ENCODE assay signal across 1 cellular context in genomic region chr12:11023387-11023786, GRCh38.
TF ChIP-seq lines count a peak whose summit lies in the region.

No MANE protein-coding gene starts in this region.

TF ChIP-seq in HepG2, 621 proteins besides CTCF, POLR2A, EP300 and RAD21 (continued from another document and continues in another):
- TF ChIP-seq HMGXB3 (CRISPR knock-in tag; IDR thresholded peaks at IDR 0.05; ENCODE audit: borderline replicate concordance) = no peak
- no peak for TF ChIP-seq CC2D1A (CRISPR knock-in tag; IDR thresholded peaks at IDR 0.05)
- TF ChIP-seq HNRNPL (IDR thresholded peaks at IDR 0.05; ENCODE audit: low read depth, low read length) = no peak
- TF ChIP-seq POGZ (CRISPR knock-in tag; IDR thresholded peaks at IDR 0.05) = peak; percentile 90
- TF ChIP-seq ZNF326 (CRISPR knock-in tag; IDR thresholded peaks at IDR 0.05; ENCODE audit: borderline replicate concordance) = no peak
- TF ChIP-seq, protein P1, sequence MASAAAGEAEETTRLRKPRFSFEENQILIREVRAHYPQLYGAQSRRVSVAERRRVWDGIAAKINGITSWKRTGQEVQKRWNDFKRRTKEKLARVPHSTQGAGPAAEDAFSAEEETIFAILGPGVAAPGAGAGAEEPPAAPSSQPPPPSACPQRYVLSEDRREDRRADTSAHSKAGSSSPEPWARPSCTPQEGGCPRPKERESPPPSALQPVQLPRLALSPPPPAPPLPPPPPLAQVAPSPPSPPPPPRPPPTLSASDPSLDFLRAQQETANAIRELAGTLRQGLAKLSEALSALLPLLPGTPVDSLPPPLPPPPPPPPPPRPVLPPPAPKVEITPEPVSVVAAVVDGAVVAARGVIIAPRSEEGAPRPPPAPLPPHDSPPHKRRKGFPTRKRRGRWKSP (CRISPR knock-in tag; IDR thresholded peaks at IDR 0.05) = no peak
- TF ChIP-seq, protein P2, sequence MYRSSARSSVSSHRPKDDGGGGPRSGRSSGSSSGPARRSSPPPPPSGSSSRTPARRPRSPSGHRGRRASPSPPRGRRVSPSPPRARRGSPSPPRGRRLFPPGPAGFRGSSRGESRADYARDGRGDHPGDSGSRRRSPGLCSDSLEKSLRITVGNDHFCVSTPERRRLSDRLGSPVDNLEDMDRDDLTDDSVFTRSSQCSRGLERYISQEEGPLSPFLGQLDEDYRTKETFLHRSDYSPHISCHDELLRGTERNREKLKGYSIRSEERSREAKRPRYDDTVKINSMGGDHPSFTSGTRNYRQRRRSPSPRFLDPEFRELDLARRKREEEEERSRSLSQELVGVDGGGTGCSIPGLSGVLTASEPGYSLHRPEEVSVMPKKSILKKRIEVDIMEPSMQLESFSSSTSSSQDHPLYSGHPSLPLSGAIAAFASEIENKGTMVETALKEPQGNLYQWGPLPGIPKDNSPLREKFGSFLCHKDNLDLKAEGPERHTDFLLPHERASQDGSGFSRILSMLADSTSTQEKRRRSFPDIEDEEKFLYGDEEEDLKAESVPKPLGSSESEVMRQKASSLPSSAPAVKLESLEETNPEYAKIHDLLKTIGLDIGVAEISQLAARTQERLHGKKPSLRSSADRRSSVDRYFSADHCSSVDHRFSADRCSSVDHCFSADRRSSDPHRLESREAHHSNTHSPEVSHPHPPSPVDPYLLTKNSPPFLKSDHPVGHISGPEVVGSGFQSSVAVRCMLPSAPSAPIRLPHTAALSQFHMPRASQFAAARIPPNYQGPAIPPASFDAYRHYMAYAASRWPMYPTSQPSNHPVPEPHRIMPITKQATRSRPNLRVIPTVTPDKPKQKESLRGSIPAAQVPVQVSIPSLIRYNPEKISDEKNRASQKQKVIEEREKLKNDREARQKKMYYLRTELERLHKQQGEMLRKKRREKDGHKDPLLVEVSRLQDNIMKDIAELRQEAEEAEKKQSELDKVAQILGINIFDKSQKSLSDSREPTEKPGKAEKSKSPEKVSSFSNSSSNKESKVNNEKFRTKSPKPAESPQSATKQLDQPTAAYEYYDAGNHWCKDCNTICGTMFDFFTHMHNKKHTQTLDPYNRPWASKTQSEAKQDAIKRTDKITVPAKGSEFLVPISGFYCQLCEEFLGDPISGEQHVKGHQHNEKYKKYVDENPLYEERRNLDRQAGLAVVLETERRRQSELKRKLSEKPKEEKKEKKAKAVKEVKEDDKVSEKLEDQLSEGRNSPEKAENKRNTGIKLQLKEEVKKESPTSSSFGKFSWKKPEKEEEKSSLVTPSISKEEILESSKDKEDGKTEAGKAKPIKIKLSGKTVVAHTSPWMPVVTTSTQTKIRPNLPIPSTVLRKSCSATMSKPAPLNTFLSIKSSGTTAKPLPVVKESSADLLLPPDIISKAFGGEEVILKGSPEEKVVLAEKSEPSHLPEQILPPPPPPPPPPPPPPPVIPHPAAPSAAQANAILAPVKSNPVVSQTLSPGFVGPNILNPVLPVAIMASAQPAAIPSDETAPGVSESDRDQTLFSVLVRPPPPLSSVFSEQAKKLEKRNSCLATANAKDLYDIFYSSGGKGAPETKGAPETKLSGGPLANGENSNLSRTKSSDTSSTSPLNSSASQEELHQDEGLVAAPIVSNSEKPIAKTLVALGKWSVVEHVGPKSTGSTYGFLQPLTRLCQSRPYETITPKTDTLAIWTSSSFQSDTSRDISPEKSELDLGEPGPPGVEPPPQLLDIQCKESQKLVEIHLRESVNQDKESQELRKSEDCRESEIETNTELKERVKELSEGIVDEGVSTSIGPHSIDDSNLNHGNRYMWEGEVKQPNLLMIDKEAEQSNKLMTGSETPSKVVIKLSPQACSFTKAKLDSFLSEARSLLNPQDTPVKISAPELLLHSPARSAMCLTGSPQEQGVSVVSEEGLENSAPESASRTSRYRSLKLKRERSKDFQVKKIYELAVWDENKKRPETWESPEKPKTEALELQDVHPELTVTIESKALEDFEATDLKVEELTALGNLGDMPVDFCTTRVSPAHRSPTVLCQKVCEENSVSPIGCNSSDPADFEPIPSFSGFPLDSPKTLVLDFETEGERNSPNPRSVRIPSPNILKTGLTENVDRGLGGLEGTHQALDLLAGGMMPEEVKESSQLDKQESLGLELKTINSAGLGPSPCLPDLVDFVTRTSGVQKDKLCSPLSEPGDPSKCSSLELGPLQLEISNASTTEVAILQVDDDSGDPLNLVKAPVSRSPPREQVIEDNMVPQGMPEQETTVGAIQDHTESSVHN (CRISPR knock-in tag; IDR thresholded peaks at IDR 0.05) = no peak
- TF ChIP-seq ZNF121 (CRISPR knock-in tag; IDR thresholded peaks at IDR 0.05) = no peak
- peak; percentile 75 for TF ChIP-seq HNF4A (CRISPR knock-in tag; IDR thresholded peaks at IDR 0.05)
- no peak for TF ChIP-seq HIVEP1 (CRISPR knock-in tag; IDR thresholded peaks at IDR 0.05)
- peak; percentile 24; the same call in 1 of the 2 replicates for TF ChIP-seq ETV5 (CRISPR knock-in tag; IDR thresholded peaks at IDR 0.05; ENCODE audit: borderline replicate concordance)
- no peak for TF ChIP-seq ZNF430 (CRISPR knock-in tag; IDR thresholded peaks at IDR 0.05)
- TF ChIP-seq THAP9 (CRISPR knock-in tag; IDR thresholded peaks at IDR 0.05; ENCODE audit: borderline replicate concordance) = no peak
- TF ChIP-seq ZNF609 (CRISPR knock-in tag; IDR thresholded peaks at IDR 0.05; ENCODE audit: borderline replicate concordance) = 0 out of 2 replicates have a peak, but pooled peaks have one; percentile 35
- no peak for TF ChIP-seq GABPB1 (CRISPR knock-in tag; IDR thresholded peaks at IDR 0.05)
- no peak for TF ChIP-seq ZNF788 (CRISPR knock-in tag; IDR thresholded peaks at IDR 0.05; ENCODE audit: borderline replicate concordance)
- TF ChIP-seq HHEX (CRISPR knock-in tag; IDR thresholded peaks at IDR 0.05) = no peak
- 0 out of 2 replicates have a peak, but pooled peaks have one; percentile 12 for TF ChIP-seq SOX5 (CRISPR knock-in tag; IDR thresholded peaks at IDR 0.05; ENCODE audit: borderline replicate concordance)
- no peak for TF ChIP-seq ZFP82 (CRISPR knock-in tag; IDR thresholded peaks at IDR 0.05; ENCODE audit: borderline replicate concordance)
- TF ChIP-seq, protein P3, sequence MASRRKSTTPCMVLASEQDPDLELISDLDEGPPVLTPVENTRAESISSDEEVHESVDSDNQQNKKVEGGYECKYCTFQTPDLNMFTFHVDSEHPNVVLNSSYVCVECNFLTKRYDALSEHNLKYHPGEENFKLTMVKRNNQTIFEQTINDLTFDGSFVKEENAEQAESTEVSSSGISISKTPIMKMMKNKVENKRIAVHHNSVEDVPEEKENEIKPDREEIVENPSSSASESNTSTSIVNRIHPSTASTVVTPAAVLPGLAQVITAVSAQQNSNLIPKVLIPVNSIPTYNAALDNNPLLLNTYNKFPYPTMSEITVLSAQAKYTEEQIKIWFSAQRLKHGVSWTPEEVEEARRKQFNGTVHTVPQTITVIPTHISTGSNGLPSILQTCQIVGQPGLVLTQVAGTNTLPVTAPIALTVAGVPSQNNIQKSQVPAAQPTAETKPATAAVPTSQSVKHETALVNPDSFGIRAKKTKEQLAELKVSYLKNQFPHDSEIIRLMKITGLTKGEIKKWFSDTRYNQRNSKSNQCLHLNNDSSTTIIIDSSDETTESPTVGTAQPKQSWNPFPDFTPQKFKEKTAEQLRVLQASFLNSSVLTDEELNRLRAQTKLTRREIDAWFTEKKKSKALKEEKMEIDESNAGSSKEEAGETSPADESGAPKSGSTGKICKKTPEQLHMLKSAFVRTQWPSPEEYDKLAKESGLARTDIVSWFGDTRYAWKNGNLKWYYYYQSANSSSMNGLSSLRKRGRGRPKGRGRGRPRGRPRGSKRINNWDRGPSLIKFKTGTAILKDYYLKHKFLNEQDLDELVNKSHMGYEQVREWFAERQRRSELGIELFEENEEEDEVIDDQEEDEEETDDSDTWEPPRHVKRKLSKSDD (CRISPR knock-in tag; IDR thresholded peaks at IDR 0.05; ENCODE audit: low read depth) = no peak
- TF ChIP-seq SALL1 (CRISPR knock-in tag; IDR thresholded peaks at IDR 0.05) = no peak
- TF ChIP-seq, protein P4, sequence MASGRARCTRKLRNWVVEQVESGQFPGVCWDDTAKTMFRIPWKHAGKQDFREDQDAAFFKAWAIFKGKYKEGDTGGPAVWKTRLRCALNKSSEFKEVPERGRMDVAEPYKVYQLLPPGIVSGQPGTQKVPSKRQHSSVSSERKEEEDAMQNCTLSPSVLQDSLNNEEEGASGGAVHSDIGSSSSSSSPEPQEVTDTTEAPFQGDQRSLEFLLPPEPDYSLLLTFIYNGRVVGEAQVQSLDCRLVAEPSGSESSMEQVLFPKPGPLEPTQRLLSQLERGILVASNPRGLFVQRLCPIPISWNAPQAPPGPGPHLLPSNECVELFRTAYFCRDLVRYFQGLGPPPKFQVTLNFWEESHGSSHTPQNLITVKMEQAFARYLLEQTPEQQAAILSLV (CRISPR knock-in tag; IDR thresholded peaks at IDR 0.05; ENCODE audit: borderline replicate concordance) = no peak
- peak; percentile 17; the same call in 1 of the 2 replicates for TF ChIP-seq ZNF644 (CRISPR knock-in tag; IDR thresholded peaks at IDR 0.05; ENCODE audit: low read depth)
- no peak for TF ChIP-seq PTBP1 (IDR thresholded peaks at IDR 0.05; ENCODE audit: low read depth, low read length, poor library complexity, severe bottlenecking)
- no peak for TF ChIP-seq FOXP1 (IDR thresholded peaks at IDR 0.05)
- peak; percentile 5; the same call in 1 of the 2 replicates for TF ChIP-seq FOXP1 (CRISPR knock-in tag; IDR thresholded peaks at IDR 0.05)
- TF ChIP-seq RORA (CRISPR knock-in tag; IDR thresholded peaks at IDR 0.05) = no peak
